Comparison of ENCODE assay signal across 9 cellular contexts in the genomic region with DNA sequence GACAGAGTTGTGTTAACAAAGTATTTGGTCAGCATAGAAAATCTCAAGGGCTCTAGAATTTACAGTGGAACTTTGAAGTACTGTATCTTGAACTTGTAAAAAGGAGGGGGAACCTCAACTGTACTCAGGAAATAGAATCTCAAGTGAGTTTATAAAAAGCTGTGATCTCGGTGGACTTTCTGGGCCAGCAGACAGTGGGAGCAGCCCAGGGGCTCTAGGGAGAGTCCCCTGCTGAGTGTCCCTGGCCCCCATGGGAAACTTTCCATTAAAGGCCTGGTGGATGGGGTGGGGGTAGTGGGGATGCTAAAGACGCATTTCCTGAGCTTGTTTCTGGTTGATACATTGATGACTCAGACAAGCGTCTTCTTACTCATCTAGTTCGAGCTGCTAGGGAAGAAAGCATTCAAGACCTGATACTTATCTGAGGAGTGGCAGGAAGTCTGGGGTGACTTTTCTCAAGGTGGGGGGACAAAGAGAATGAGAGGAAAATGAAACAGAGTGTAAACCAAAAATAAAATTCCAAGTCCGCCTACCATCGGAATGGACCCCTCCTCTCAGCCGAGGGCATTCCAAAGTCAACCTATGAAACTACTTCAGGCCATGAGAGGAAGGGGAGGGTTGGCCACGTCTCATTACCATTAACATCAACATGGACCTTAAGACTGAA.
DNase-seq lines count a peak whose midpoint lies in the region; ATAC-seq and TF ChIP-seq lines count a peak whose summit lies in the region.
"Had no signal": no experiment of that assay in that cellular context is flagged by ENCODE, and none has a peak within 500 bp of the region (broad histone marks: within the 10 kb centered on the region; RNA-seq: fewer than 3 reads in every experiment).

No MANE protein-coding gene starts in this region.

- peak; percentile 24 to 86; a peak in 3 of 4 replicates for TF ChIP-seq EP300 in SK-N-SH (IDR thresholded peaks at IDR 0.05; ENCODE audit: borderline replicate concordance in 1 of 2, low read depth in 1 of 2, low read length in 1 of 2)
- no peak for TF ChIP-seq EP300 in suprapubic skin (IDR thresholded peaks at IDR 0.05)

- H3K4me1 ChIP-seq in SK-N-SH (ENCODE audit: control insufficient read depth in 1 of 2, insufficient read depth in 2 of 2, low read depth in 1 of 2, low read length in 1 of 2) (peaks cover 0 to 6% of the 10 kb centered on the region in 2 experiments; a peak in 1 of 4 replicates), mesendoderm (ENCODE audit: control insufficient read depth, low read depth, low read length) (no peaks in the 10 kb centered on the region), suprapubic skin (peaks cover 6% of the 10 kb centered on the region)

- H3K9ac ChIP-seq in SK-N-SH (peak overlapping the region; percentile 58), mesendoderm (ENCODE audit: low read length) (no peak overlapping the region)

- no peaks in the 10 kb centered on the region for H3K27me3 Mint-ChIP-seq in activated naive CD8-positive, alpha-beta T cell treated with anti-CD3 and anti-CD28 coated beads, Interleukin-2, amount 10 ng/mL, durations not matched to agents 7 days and 5 days
- H3K27me3 Mint-ChIP-seq in mesothelial cell of epicardium (ENCODE audit: low read depth), result no peaks in the 10 kb centered on the region
- H3K27me3 Mint-ChIP-seq: brain had no signal

- peaks cover 6% of the 10 kb centered on the region for H3F3A ChIP-seq in SK-N-SH (replicated peaks; ENCODE audit: insufficient read depth)

- peak overlapping the region; percentile 33 for H2AFZ ChIP-seq in SK-N-SH (ENCODE audit: low read depth)

- no peaks in the 10 kb centered on the region for H3K9me3 Mint-ChIP-seq in activated naive CD8-positive, alpha-beta T cell treated with anti-CD3 and anti-CD28 coated beads, Interleukin-2, amount 10 ng/mL, durations not matched to agents 7 days and 5 days
- no peaks in the 10 kb centered on the region for H3K9me3 Mint-ChIP-seq in mesothelial cell of epicardium
- H3K9me3 Mint-ChIP-seq: brain had no signal

- no peak overlapping the region for H3K56ac ChIP-seq in mesendoderm (ENCODE audit: low read length)

- peaks cover 51% of the 10 kb centered on the region for H3K4me1 Mint-ChIP-seq in activated naive CD8-positive, alpha-beta T cell treated with anti-CD3 and anti-CD28 coated beads, Interleukin-2, amount 10 ng/mL, durations not matched to agents 7 days and 5 days
- H3K4me1 Mint-ChIP-seq in mesothelial cell of epicardium, result peaks cover 7% of the 10 kb centered on the region

- DNase-seq in SK-N-SH, result no peak
- DNase-seq in activated naive CD8-positive, alpha-beta T cell treated with anti-CD3 and anti-CD28 coated beads, Interleukin-2, amount 10 ng/mL, durations not matched to agents 7 days and 5 days, result peak; percentile 72
- DNase-seq in mesendoderm, result peak; percentile 90
- no peak for DNase-seq in suprapubic skin (ENCODE audit: low spot score in 2 of 2)
- no peak for DNase-seq in mesothelial cell of epicardium (ENCODE audit: low spot score in 2 of 2, unreplicated experiment in 2 of 2)
- no peak for DNase-seq in ecto neural progenitor cell (ENCODE audit: low spot score)

- no peaks in the 10 kb centered on the region for H3K79me1 ChIP-seq in mesendoderm (ENCODE audit: low read length)

- CTCF ChIA-PET in SK-N-SH (lab: Yijun Ruan, JAX), result interaction anchor here (1.3 to 1.7 kb wide), 2 partner anchors 26 to 28 kb away, joined by 3 to 5 read pairs; no protein-coding TSS in a partner anchor

- no peak overlapping the region for H3K18ac ChIP-seq in mesendoderm (ENCODE audit: low read length)

- POLR2A ChIA-PET in SK-N-SH (lab: Yijun Ruan, JAX), result no interaction called here
- POLR2A ChIA-PET in activated naive CD8-positive, alpha-beta T cell treated with anti-CD3 and anti-CD28 coated beads, Interleukin-2, amount 10 ng/mL, durations not matched to agents 7 days and 5 days (lab: Charles Lee), result interaction anchor here (0.7 to 1.6 kb wide), 4 partner anchors 27 to 134 kb away, joined by 3 to 10 read pairs (median 7); a partner anchor contains a TSS

- no peak overlapping the region for H3K23ac ChIP-seq in mesendoderm (ENCODE audit: low read length)

- no peaks in the 10 kb centered on the region for H3K27me3 ChIP-seq in SK-N-SH (ENCODE audit: insufficient read depth)
- H3K27me3 ChIP-seq in mesendoderm (ENCODE audit: insufficient read depth, low read length, poor library complexity), result no peaks in the 10 kb centered on the region
- no peaks in the 10 kb centered on the region for H3K27me3 ChIP-seq in suprapubic skin

- H3K4me3 ChIP-seq in SK-N-SH (ENCODE audit: low read depth in 2 of 2, low read length in 1 of 2), result no peak overlapping the region
- H3K4me3 ChIP-seq in mesendoderm (ENCODE audit: low read length), result no peak overlapping the region
- no peak overlapping the region for H3K4me3 ChIP-seq in suprapubic skin

- H2BK120ac ChIP-seq in mesendoderm (ENCODE audit: low read depth, low read length), result peak overlapping the region; percentile 24

- no peak overlapping the region for H4K5ac ChIP-seq in mesendoderm (ENCODE audit: low read length)

- peak overlapping the region; percentile 96 for H3K27ac Mint-ChIP-seq in activated naive CD8-positive, alpha-beta T cell treated with anti-CD3 and anti-CD28 coated beads, Interleukin-2, amount 10 ng/mL, durations not matched to agents 7 days and 5 days
- H3K27ac Mint-ChIP-seq in mesothelial cell of epicardium, result no peak overlapping the region
- H3K27ac Mint-ChIP-seq: brain had no signal

- no peaks in the 10 kb centered on the region for H3K9me2 ChIP-seq in SK-N-SH

- no peak overlapping the region for H3K4ac ChIP-seq in mesendoderm (ENCODE audit: low read depth, low read length)

- H2BK5ac ChIP-seq in mesendoderm (ENCODE audit: low read length), result no peak overlapping the region

- peak overlapping the region; percentile 23 to 97; a peak in 3 of 4 replicates for H3K27ac ChIP-seq in SK-N-SH (ENCODE audit: low read depth in 2 of 2, low read length in 1 of 2)
- peak overlapping the region; percentile 2 for H3K27ac ChIP-seq in mesendoderm (ENCODE audit: low read depth, low read length)
- peak overlapping the region; percentile 25 for H3K27ac ChIP-seq in suprapubic skin

- no peak overlapping the region for H2BK15ac ChIP-seq in mesendoderm (replicated peaks; ENCODE audit: low read depth)

- H3K9me3 ChIP-seq in SK-N-SH (no peaks in the 10 kb centered on the region), suprapubic skin (no peaks in the 10 kb centered on the region)

- 21% methylated on average over 8 of the region's 8 CpGs for WGBS in SK-N-SH (ENCODE audit: low lambda C conversion rate)
- no CpG with 5 or more reads among the region's 8 CpGs for WGBS in mesendoderm (ENCODE audit: extremely low coverage, insufficient coverage, low lambda C conversion rate)
- 65% methylated on average over 8 of the region's 8 CpGs for WGBS in suprapubic skin

- no peak overlapping the region for H4K8ac ChIP-seq in mesendoderm (ENCODE audit: low read depth, low read length)

- TF ChIP-seq CTCF in SK-N-SH (IDR thresholded peaks at IDR 0.05) (no peak), suprapubic skin (IDR thresholded peaks at IDR 0.05) (no peak), mesothelial cell of epicardium (IDR thresholded peaks at IDR 0.05; ENCODE audit: unreplicated experiment) (no peak)

- no peaks in the 10 kb centered on the region for H4K20me1 ChIP-seq in SK-N-SH (ENCODE audit: insufficient read depth)

- H3K36me3 ChIP-seq in SK-N-SH (replicated peaks in 1 of 2; ENCODE audit: control insufficient read depth in 1 of 2, insufficient read depth in 2 of 2, low read length in 1 of 2) (peaks cover 0 to 7% of the 10 kb centered on the region in 2 experiments), mesendoderm (ENCODE audit: control insufficient read depth, insufficient read depth, low read length) (no peaks in the 10 kb centered on the region), suprapubic skin (peaks cover 4% of the 10 kb centered on the region)

- ATAC-seq in GM18511 (IDR thresholded peaks at IDR 0.05; ENCODE audit: unreplicated experiment) (peak; percentile 89), HG02852 (IDR thresholded peaks at IDR 0.05; ENCODE audit: unreplicated experiment) (peak; percentile 78)
- peak; percentile 87 for ATAC-seq in activated naive CD8-positive, alpha-beta T cell treated with anti-CD3 and anti-CD28 coated beads, Interleukin-2, amount 10 ng/mL, durations not matched to agents 7 days and 5 days (ENCODE audit: low read depth)

- no peak for TF ChIP-seq RAD21 in SK-N-SH (IDR thresholded peaks at IDR 0.05; ENCODE audit: low read length)

- H3K4me3 Mint-ChIP-seq in activated naive CD8-positive, alpha-beta T cell treated with anti-CD3 and anti-CD28 coated beads, Interleukin-2, amount 10 ng/mL, durations not matched to agents 7 days and 5 days, result peak overlapping the region; percentile 67
- no peak overlapping the region for H3K4me3 Mint-ChIP-seq in mesothelial cell of epicardium
- H3K4me3 Mint-ChIP-seq: brain had no signal

- no peaks in the 10 kb centered on the region for H3K79me2 ChIP-seq in SK-N-SH (ENCODE audit: insufficient read depth)
- H3K79me2 ChIP-seq in mesendoderm (ENCODE audit: control insufficient read depth, insufficient read depth, low read length), result no peaks in the 10 kb centered on the region

- H3K4me2 ChIP-seq in SK-N-SH (peak overlapping the region; percentile 35), mesendoderm (ENCODE audit: low read length) (no peak overlapping the region)

- peaks cover 3% of the 10 kb centered on the region for H3K36me3 Mint-ChIP-seq in activated naive CD8-positive, alpha-beta T cell treated with anti-CD3 and anti-CD28 coated beads, Interleukin-2, amount 10 ng/mL, durations not matched to agents 7 days and 5 days
- H3K36me3 Mint-ChIP-seq in mesothelial cell of epicardium, result no peaks in the 10 kb centered on the region

- no peak for TF ChIP-seq POLR2A in suprapubic skin (IDR thresholded peaks at IDR 0.05)

- H2AK5ac ChIP-seq in mesendoderm (ENCODE audit: low read length), result no peak overlapping the region

TF ChIP-seq in SK-N-SH, 30 proteins besides CTCF, POLR2A, EP300 and RAD21 (continues in another document):
- TF ChIP-seq NFIC (IDR thresholded peaks at IDR 0.05; ENCODE audit: borderline replicate concordance) (peak; percentile 62), FOXM1 (IDR thresholded peaks at IDR 0.05; ENCODE audit: low read depth) (peak; percentile 82), RCOR1 (IDR thresholded peaks at IDR 0.05; ENCODE audit: low read length) (no peak), EZH2phosphoT487 (IDR thresholded peaks at IDR 0.05; ENCODE audit: borderline replicate concordance, low read depth) (no peak), NRF1 (IDR thresholded peaks at IDR 0.05; ENCODE audit: low read depth, low read length) (no peak), SMC3 (IDR thresholded peaks at IDR 0.05; ENCODE audit: low read depth, low read length) (no peak)
- TF ChIP-seq, protein P1, sequence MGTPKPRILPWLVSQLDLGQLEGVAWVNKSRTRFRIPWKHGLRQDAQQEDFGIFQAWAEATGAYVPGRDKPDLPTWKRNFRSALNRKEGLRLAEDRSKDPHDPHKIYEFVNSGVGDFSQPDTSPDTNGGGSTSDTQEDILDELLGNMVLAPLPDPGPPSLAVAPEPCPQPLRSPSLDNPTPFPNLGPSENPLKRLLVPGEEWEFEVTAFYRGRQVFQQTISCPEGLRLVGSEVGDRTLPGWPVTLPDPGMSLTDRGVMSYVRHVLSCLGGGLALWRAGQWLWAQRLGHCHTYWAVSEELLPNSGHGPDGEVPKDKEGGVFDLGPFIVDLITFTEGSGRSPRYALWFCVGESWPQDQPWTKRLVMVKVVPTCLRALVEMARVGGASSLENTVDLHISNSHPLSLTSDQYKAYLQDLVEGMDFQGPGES (IDR thresholded peaks at IDR 0.05; ENCODE audit: low read depth, low read length), result no peak

Comparison
In these comparisons a context has a peak if more than half of its experiments do, and no peak if none do; other contexts are left out.
1. DNase-seq: peak in activated naive CD8-positive, alpha-beta T cell treated with anti-CD3 and anti-CD28 coated beads, Interleukin-2, amount 10 ng/mL, durations not matched to agents 7 days and 5 days (single experiment) and mesendoderm (single experiment); none in SK-N-SH (single experiment), suprapubic skin (0 of 2), mesothelial cell of epicardium (0 of 2) and ecto neural progenitor cell (single experiment).
2. H3K27ac ChIP-seq: peak in every context shown above with its lines; median percentile 60 in SK-N-SH; 25 in suprapubic skin; 2 in mesendoderm.
3. Peak in every context shown above with its lines, with median percentiles within 50 percentile points of each other: ATAC-seq.